In genomic region chr6:6588064-6588923, GRCh38 we compare ENCODE assay signal across 8 cellular contexts. TPM values are rescaled to one million over a fixed set of nuclear protein-coding genes. Genes with fewer than 3 reads are reported as not detected.
DNase-seq lines count a peak whose midpoint lies in the region; ATAC-seq and TF ChIP-seq lines count a peak whose summit lies in the region.
"Had no signal": no experiment of that assay in that cellular context is flagged by ENCODE, and none has a peak within 500 bp of the region (broad histone marks: within the 10 kb centered on the region; RNA-seq: fewer than 3 reads in every experiment).

LY86 (plus strand) TSS chr6:6588720; CDS start chr6:6588735, 15 bp downstream.

- H3K4me2 ChIP-seq in OCI-LY1 (ENCODE audit: low read length) = peak within 1 kb of the TSS; percentile 81
- H3K4me2 ChIP-seq in mesenchymal stem cell (ENCODE audit: low read length, poor library complexity, severe bottlenecking) = no peak within 1 kb of the TSS

- H4K91ac ChIP-seq in mesenchymal stem cell (ENCODE audit: low read length) = no peak within 1 kb of the TSS

- no peak within 1 kb of the TSS for H3K23ac ChIP-seq in mesenchymal stem cell (ENCODE audit: low read length in 2 of 2)

- H3K4me1 ChIP-seq in OCI-LY1 (ENCODE audit: insufficient read depth, low read length, severe bottlenecking) = peaks cover 98% of the 10 kb centered on the region
- H3K4me1 ChIP-seq in mesenchymal stem cell (ENCODE audit: control insufficient read depth, insufficient read depth, low read depth, low read length) = no peaks in the 10 kb centered on the region
- H3K4me1 ChIP-seq: gastrocnemius medialis had no signal

- peaks cover 21% of the 10 kb centered on the region for H3K79me2 ChIP-seq in OCI-LY1 (ENCODE audit: insufficient read depth, low read length)

- H3F3A ChIP-seq in OCI-LY1 (ENCODE audit: insufficient read depth, low read length) = peaks cover 8% of the 10 kb centered on the region; the same call in 1 of the 2 replicates

- H3K4ac ChIP-seq in mesenchymal stem cell (ENCODE audit: low read depth in 1 of 2, low read length in 2 of 2) = no peak within 1 kb of the TSS

- H4K8ac ChIP-seq in mesenchymal stem cell (ENCODE audit: low read length) = no peak within 1 kb of the TSS

- H3K27ac ChIP-seq in OCI-LY1 (ENCODE audit: low read depth, low read length, poor library complexity, severe bottlenecking) (peak within 1 kb of the TSS; percentile 96), brain microvascular endothelial cell (no peak within 1 kb of the TSS), mesenchymal stem cell (ENCODE audit: low read length, poor library complexity, severe bottlenecking) (no peak within 1 kb of the TSS)

- 70% methylated on average over 14 of the region's 14 CpGs for WGBS in mesenchymal stem cell

- no peaks in the 10 kb centered on the region for H3K9me2 ChIP-seq in OCI-LY1 (ENCODE audit: low read depth, low read length)

- H3K18ac ChIP-seq in mesenchymal stem cell (ENCODE audit: low read depth in 1 of 2, low read length in 2 of 2) = no peak within 1 kb of the TSS

- peak; percentile 34; the same call in 1 of the 2 replicates for TF ChIP-seq CTCF in OCI-LY1 (IDR thresholded peaks at IDR 0.05; ENCODE audit: low read length)
- no peak for TF ChIP-seq CTCF in brain microvascular endothelial cell (IDR thresholded peaks at IDR 0.05; ENCODE audit: low read depth, low read length, missing control alignments)

- H3K4me3 ChIP-seq in OCI-LY1 (ENCODE audit: low read depth, low read length, poor library complexity, severe bottlenecking) = peak within 1 kb of the TSS; percentile 69
- H3K4me3 ChIP-seq in brain microvascular endothelial cell (ENCODE audit: low read depth, low read length) = no peak within 1 kb of the TSS
- no peak within 1 kb of the TSS for H3K4me3 ChIP-seq in mesenchymal stem cell (ENCODE audit: insufficient read depth in 1 of 2, low read depth in 1 of 2, low read length in 2 of 2)

- peak; percentile 52 for ATAC-seq in GM18868 (IDR thresholded peaks at IDR 0.05; ENCODE audit: unreplicated experiment)
- ATAC-seq in HG02642 (IDR thresholded peaks at IDR 0.05; ENCODE audit: poor library complexity, unreplicated experiment) = peak; percentile 47

- H3K9ac ChIP-seq in OCI-LY1 (ENCODE audit: low read length) = peak within 1 kb of the TSS; percentile 76
- no peak within 1 kb of the TSS for H3K9ac ChIP-seq in mesenchymal stem cell (ENCODE audit: low read length)

- no peak within 1 kb of the TSS for H2BK120ac ChIP-seq in mesenchymal stem cell (ENCODE audit: low read depth, low read length)

- no peaks in the 10 kb centered on the region for H3K79me1 ChIP-seq in mesenchymal stem cell (replicated peaks; ENCODE audit: low read length, poor library complexity, severe bottlenecking)

- no peak within 1 kb of the TSS for H2BK12ac ChIP-seq in mesenchymal stem cell (ENCODE audit: low read length in 2 of 2)

- H3K36me3 ChIP-seq in OCI-LY1 (ENCODE audit: insufficient read depth, low read length) (peaks cover 9% of the 10 kb centered on the region), brain microvascular endothelial cell (replicated peaks) (no peaks in the 10 kb centered on the region), mesenchymal stem cell (ENCODE audit: control insufficient read depth in 1 of 2, insufficient read depth in 2 of 2, low read depth in 1 of 2, low read length in 2 of 2) (no peaks in the 10 kb centered on the region)
- H3K36me3 ChIP-seq: gastrocnemius medialis had no signal

- H4K20me1 ChIP-seq in OCI-LY1 (ENCODE audit: insufficient read depth, low read length) = no peaks in the 10 kb centered on the region

- DNase-seq in medulla oblongata (ENCODE audit: extremely low spot score) = peak; percentile 72
- no peak for DNase-seq in SK-N-DZ (ENCODE audit: low spot score)
- no peak for DNase-seq in brain microvascular endothelial cell
- DNase-seq in mesenchymal stem cell = no peak
- DNase-seq: gastrocnemius medialis had no signal

- no peak within 1 kb of the TSS for H2BK15ac ChIP-seq in mesenchymal stem cell (ENCODE audit: low read depth, poor library complexity, severe bottlenecking)

- H2AFZ ChIP-seq in OCI-LY1 (ENCODE audit: low read length) = no peak within 1 kb of the TSS
- no peak within 1 kb of the TSS for H2AFZ ChIP-seq in mesenchymal stem cell (ENCODE audit: low read depth, low read length)

- H2AK5ac ChIP-seq in mesenchymal stem cell (ENCODE audit: low read length, severe bottlenecking) = no peak within 1 kb of the TSS

- H3K9me3 ChIP-seq in OCI-LY1 (ENCODE audit: low read length) = no peaks in the 10 kb centered on the region
- no peaks in the 10 kb centered on the region for H3K9me3 ChIP-seq in mesenchymal stem cell (ENCODE audit: control insufficient read depth, low read length)
- H3K9me3 ChIP-seq: gastrocnemius medialis had no signal

- H3K27me3 ChIP-seq in OCI-LY1 (ENCODE audit: insufficient read depth, low read length) (no peaks in the 10 kb centered on the region), brain microvascular endothelial cell (replicated peaks) (no peaks in the 10 kb centered on the region), mesenchymal stem cell (ENCODE audit: control insufficient read depth in 1 of 2, insufficient read depth in 1 of 2, low read length in 2 of 2) (peaks cover 0 to 19% of the 10 kb centered on the region in 2 experiments)
- H3K27me3 ChIP-seq: gastrocnemius medialis had no signal

- no peak within 1 kb of the TSS for H2BK5ac ChIP-seq in mesenchymal stem cell (ENCODE audit: low read depth, low read length, poor library complexity, severe bottlenecking)

- in situ Hi-C loops in brain microvascular endothelial cell (cut with HindIII; ENCODE audit: low pct_ligation_motif_present, low sequenced_read_pairs) = no loop called here

- H3K14ac ChIP-seq in mesenchymal stem cell (ENCODE audit: low read length in 2 of 2) = no peak within 1 kb of the TSS

RNA-seq across cellular contexts. Expression of gene LY86, which starts in this region (rescaled TPM):
- polyA plus RNA-seq in SK-N-DZ (2014; cell fraction: cytosol; rRNA removed) = not detected in 2 replicates
- polyA plus RNA-seq in SK-N-DZ (2014; cell fraction: nucleus; rRNA removed) = not detected in 2 replicates
- polyA plus RNA-seq in mesenchymal stem cell (2013, experiment 1 of 2) = not detected
- not detected for polyA plus RNA-seq in mesenchymal stem cell (2013, experiment 2 of 2)
